15 cellular contexts compared by ENCODE assay signal in genomic region chr9:91306261-91306660, GRCh38.
"Had no signal": no experiment of that assay in that cellular context is flagged by ENCODE, and none has a peak within 500 bp of the region (broad histone marks: within the 10 kb centered on the region; RNA-seq: fewer than 3 reads in every experiment).

No MANE protein-coding gene starts in this region.

- H3K36me3 ChIP-seq: esophagus muscularis mucosa, left lung, lower lobe of right lung had no signal

- H3K4me3 ChIP-seq: esophagus muscularis mucosa, left lung, lower lobe of right lung had no signal

- H3K9ac ChIP-seq: parathyroid adenoma had no signal

- H3K27me3 Mint-ChIP-seq: effector memory CD8-positive, alpha-beta T cell; memory B cell; natural killer cell treated with Interleukin-12 subunit alpha and Interleukin-12 subunit beta and Interleukin-15 and Interleukin-18, amount 100 ng/mL, for 72 hours had no signal

- ATAC-seq: effector memory CD8-positive, alpha-beta T cell; left lung; natural killer cell treated with Interleukin-12 subunit alpha and Interleukin-12 subunit beta and Interleukin-15 and Interleukin-18, amount 100 ng/mL, for 72 hours; sciatic nerve had no signal

- H3K9me3 Mint-ChIP-seq: effector memory CD8-positive, alpha-beta T cell; immature natural killer cell; memory B cell; natural killer cell treated with Interleukin-12 subunit alpha and Interleukin-12 subunit beta and Interleukin-15 and Interleukin-18, amount 100 ng/mL, for 72 hours had no signal

- DNase-seq: effector memory CD8-positive, alpha-beta T cell; immature natural killer cell; left lung; lower lobe of right lung; midbrain; occipital lobe; stimulated activated CD4-positive, alpha-beta T cell treated with anti-CD3 and anti-CD28 coated beads, Interleukin-2, amount 100 ng/mL, for 24 hours; stimulated activated CD4-positive, alpha-beta T cell treated with anti-CD3 and anti-CD28 coated beads, Interleukin-4, amount 100 ng/mL, for 4 hours; stimulated activated naive CD4-positive, alpha-beta T cell treated with Interleukin-2 at 50 U/mL for 16 hours had no signal

- H3K9me3 ChIP-seq: esophagus muscularis mucosa, left lung, lower lobe of right lung had no signal

- H2AFZ ChIP-seq: parathyroid adenoma had no signal

- H3K79me2 ChIP-seq: parathyroid adenoma had no signal

- H3K4me1 ChIP-seq: parathyroid adenoma had no signal

- H3K4me3 Mint-ChIP-seq: effector memory CD8-positive, alpha-beta T cell; immature natural killer cell; memory B cell; natural killer cell treated with Interleukin-12 subunit alpha and Interleukin-12 subunit beta and Interleukin-15 and Interleukin-18, amount 100 ng/mL, for 72 hours had no signal

- H3K27ac ChIP-seq: epithelial cell of prostate, left lung, lower lobe of right lung, parathyroid adenoma had no signal

- H3K27me3 ChIP-seq: esophagus muscularis mucosa, left lung had no signal
